Comparison of ENCODE assay signal across 1 cellular context in genomic region chr6:33454009-33454946, GRCh38.
TF ChIP-seq lines count a peak whose summit lies in the region.

Gene ZBTB9 (plus strand): TSS chr6:33454576. CDS start chr6:33455101, 525 bp downstream.

TF ChIP-seq in HepG2, 621 proteins besides CTCF, POLR2A, EP300 and RAD21 (continued from another document and continues in another):
- TF ChIP-seq ZFP37 (CRISPR knock-in tag; IDR thresholded peaks at IDR 0.05; ENCODE audit: borderline replicate concordance), result no peak; the same call in 1 of the 2 replicates
- no peak for TF ChIP-seq SMARCC2 (IDR thresholded peaks at IDR 0.05)
- TF ChIP-seq ZNF281 (CRISPR knock-in tag; IDR thresholded peaks at IDR 0.05; ENCODE audit: borderline replicate concordance), result no peak; the same call in 1 of the 2 replicates
- peak; percentile 97 for TF ChIP-seq ZNF687 (CRISPR knock-in tag; IDR thresholded peaks at IDR 0.05)
- TF ChIP-seq YEATS4 (CRISPR knock-in tag; IDR thresholded peaks at IDR 0.05; ENCODE audit: borderline replicate concordance), result peak; percentile 96
- TF ChIP-seq ZNF382 (CRISPR knock-in tag; IDR thresholded peaks at IDR 0.05; ENCODE audit: borderline replicate concordance), result no peak
- TF ChIP-seq SSRP1 (CRISPR knock-in tag; IDR thresholded peaks at IDR 0.05), result 0 out of 2 replicates have a peak, but pooled peaks have one; percentile 18
- TF ChIP-seq MEIS1 (CRISPR knock-in tag; IDR thresholded peaks at IDR 0.05; ENCODE audit: borderline replicate concordance), result peak; percentile 87
- TF ChIP-seq NFE2L1 (CRISPR knock-in tag; IDR thresholded peaks at IDR 0.05; ENCODE audit: borderline replicate concordance), result peak; percentile 18; the same call in 1 of the 2 replicates
- TF ChIP-seq SNAPC4 (CRISPR knock-in tag; IDR thresholded peaks at IDR 0.05), result peak; percentile 81
- TF ChIP-seq PHF5A (CRISPR knock-in tag; IDR thresholded peaks at IDR 0.05; ENCODE audit: low read depth, unreplicated experiment), result no peak
- TF ChIP-seq TFDP2 (CRISPR knock-in tag; IDR thresholded peaks at IDR 0.05), result peak; percentile 91
- TF ChIP-seq KDM5A (IDR thresholded peaks at IDR 0.05; ENCODE audit: borderline replicate concordance, low read length), result peak; percentile 75; the same call in 1 of the 2 replicates
- TF ChIP-seq ZNF800 (CRISPR knock-in tag; IDR thresholded peaks at IDR 0.05), result no peak
- peak; percentile 82 for TF ChIP-seq ZNF761 (CRISPR knock-in tag; conservative IDR thresholded peaks at IDR 0.05)
- TF ChIP-seq ZBTB40 (IDR thresholded peaks at IDR 0.05), result peak; percentile 55; the same call in 1 of the 2 replicates
- peak; percentile 80 for TF ChIP-seq ZBTB40 (CRISPR knock-in tag; IDR thresholded peaks at IDR 0.05)
- TF ChIP-seq EHMT2 (IDR thresholded peaks at IDR 0.05; ENCODE audit: borderline replicate concordance, low read depth, low read length), result no peak
- no peak for TF ChIP-seq ZNF468 (CRISPR knock-in tag; IDR thresholded peaks at IDR 0.05)
- no peak for TF ChIP-seq ATM (IDR thresholded peaks at IDR 0.05; ENCODE audit: borderline replicate concordance)
- peak; percentile 98 for TF ChIP-seq KAT8 (CRISPR knock-in tag; IDR thresholded peaks at IDR 0.05)
